8 cellular contexts compared by ENCODE assay signal in genomic region chr12:27525373-27525772, GRCh38. TPM values are rescaled to one million over a fixed set of nuclear protein-coding genes. Genes with fewer than 3 reads are reported as not detected.
DNase-seq lines count a peak whose midpoint lies in the region; ATAC-seq and TF ChIP-seq lines count a peak whose summit lies in the region.

No MANE protein-coding gene starts in this region.

- H3K4me1 ChIP-seq in HUES64 (ENCODE audit: insufficient read depth, low read length): peaks cover 40% of the 10 kb centered on the region

- peak overlapping the region; percentile 98 for H3K4me3 ChIP-seq in HUES64 (ENCODE audit: low read length)
- peak overlapping the region; percentile 76 to 83 for H3K4me3 ChIP-seq in cardiac fibroblast (replicated peaks in 1 of 2; ENCODE audit: low read depth in 2 of 2, low read length in 2 of 2)

- DNase-seq in AG08395 (ENCODE audit: low spot score) (peak; percentile 71), cardiac fibroblast (ENCODE audit: low read depth in 2 of 2) (peak; percentile 87 to 93), mesothelial cell of epicardium (ENCODE audit: low spot score in 2 of 2, unreplicated experiment in 2 of 2) (no peak), AML-193 (lab: John Stamatoyannopoulos, UW) (no peak), NCI-H1930 (lab: John Stamatoyannopoulos, UW) (no peak)
- no peak for DNase-seq in activated effector memory CD4-positive, alpha-beta T cell treated with anti-CD3 and anti-CD28 coated beads, Interleukin-2, amount 50 U/mL, for 16 hours

- H3K27ac ChIP-seq in HUES64 (ENCODE audit: low read depth, low read length): no peak overlapping the region

- H3K27me3 ChIP-seq in HUES64 (ENCODE audit: insufficient read depth, low read length): peaks cover 8% of the 10 kb centered on the region

- no peaks in the 10 kb centered on the region for H3K36me3 Mint-ChIP-seq in mesothelial cell of epicardium

- peak overlapping the region; percentile 78 for H3K4me3 Mint-ChIP-seq in mesothelial cell of epicardium

- peaks cover 61% of the 10 kb centered on the region for H3K4me1 Mint-ChIP-seq in mesothelial cell of epicardium

- H3K27ac Mint-ChIP-seq in mesothelial cell of epicardium: peak overlapping the region; percentile 91

- H3K27me3 Mint-ChIP-seq in mesothelial cell of epicardium (ENCODE audit: low read depth): no peaks in the 10 kb centered on the region

- no peak for ATAC-seq in GM19455 (IDR thresholded peaks at IDR 0.05; ENCODE audit: unreplicated experiment)

- TF ChIP-seq CTCF in cardiac fibroblast (IDR thresholded peaks at IDR 0.05; ENCODE audit: low read depth, low read length) (no peak), mesothelial cell of epicardium (IDR thresholded peaks at IDR 0.05; ENCODE audit: unreplicated experiment) (no peak)

- no peak overlapping the region for H3K9ac ChIP-seq in HUES64 (ENCODE audit: low read depth, low read length)

- H3K36me3 ChIP-seq in HUES64 (ENCODE audit: insufficient read depth, low read length): no peaks in the 10 kb centered on the region

- WGBS in HUES64: 4% methylated on average over 4 of the region's 6 CpGs

- H3K9me3 ChIP-seq in HUES64 (ENCODE audit: insufficient read depth, low read depth, low read length): no peaks in the 10 kb centered on the region

- H3K9me3 Mint-ChIP-seq in mesothelial cell of epicardium: no peaks in the 10 kb centered on the region

RNA-seq across cellular contexts. Expression of gene PPFIBP1, which starts 1.4 kb away (rescaled TPM):
- polyA plus RNA-seq in HUES64 (2013, experiment 1 of 2): 18.0 TPM
- polyA plus RNA-seq in HUES64 (2013, experiment 2 of 2): 20.7 TPM
- total RNA-seq in mesothelial cell of epicardium: 101 to 105 TPM (median 102 TPM) in 3 replicates

Comparison
In these comparisons a context has a peak if more than half of its experiments do, and no peak if none do; other contexts are left out.
1. DNase-seq: peak in AG08395 (single experiment) and cardiac fibroblast (2 of 2); none in mesothelial cell of epicardium (0 of 2), AML-193 (0 of 2), NCI-H1930 (0 of 2) and activated effector memory CD4-positive, alpha-beta T cell treated with anti-CD3 and anti-CD28 coated beads, Interleukin-2, amount 50 U/mL, for 16 hours (single experiment).